Comparison of ENCODE assay signal across 10 cellular contexts in the genomic region with DNA sequence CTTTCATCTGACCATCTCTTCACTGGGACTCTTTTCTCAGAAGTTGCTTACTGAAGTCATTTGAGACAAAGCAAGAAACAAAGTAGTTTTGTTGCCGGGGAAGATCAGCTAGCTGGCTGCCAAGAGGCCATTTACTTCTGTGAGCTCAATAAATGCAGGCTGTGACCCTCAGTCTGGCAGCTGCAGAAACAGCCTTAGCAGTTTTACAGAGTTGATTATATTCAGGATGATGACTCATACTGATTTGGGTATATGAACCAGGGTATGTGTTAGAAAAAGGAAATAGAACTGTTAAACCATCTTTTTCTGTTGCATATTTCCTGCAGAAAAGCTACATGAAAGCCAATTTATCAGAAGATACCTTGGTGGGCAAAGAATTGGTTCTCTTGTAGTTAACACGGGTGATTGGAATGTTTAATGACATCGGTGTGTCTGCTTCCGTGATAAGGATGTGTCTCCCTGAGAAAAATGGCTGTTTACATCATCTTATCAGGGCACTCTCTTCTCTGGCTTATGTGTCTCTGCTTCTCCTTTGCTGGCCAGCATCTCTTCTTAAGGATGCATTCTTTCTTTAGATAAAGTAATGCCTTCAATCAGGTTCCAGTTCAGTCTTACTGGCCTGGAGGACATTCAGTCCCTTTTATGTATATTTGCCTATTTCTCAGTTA. TPM values are rescaled to one million over a fixed set of nuclear protein-coding genes. Genes with fewer than 3 reads are reported as not detected.
DNase-seq lines count a peak whose midpoint lies in the region; ATAC-seq and TF ChIP-seq lines count a peak whose summit lies in the region.
"Had no signal": no experiment of that assay in that cellular context is flagged by ENCODE, and none has a peak within 500 bp of the region (broad histone marks: within the 10 kb centered on the region; RNA-seq: fewer than 3 reads in every experiment).

No MANE protein-coding gene starts in this region.

- H3K4me3 ChIP-seq in AG10803 (ENCODE audit: low read length) (no peak overlapping the region), cardiac fibroblast (replicated peaks in 1 of 2; ENCODE audit: low read depth in 2 of 2, low read length in 2 of 2) (no peak overlapping the region)

- TF ChIP-seq CTCF in AG10803 (conservative IDR thresholded peaks at IDR 0.05; ENCODE audit: low read length) = no peak
- TF ChIP-seq CTCF in cardiac fibroblast (IDR thresholded peaks at IDR 0.05; ENCODE audit: low read depth, low read length) = no peak
- TF ChIP-seq CTCF in nephron (IDR thresholded peaks at IDR 0.05; ENCODE audit: unreplicated experiment in 3 of 3) = no peak

- DNase-seq in AG10803 (ENCODE audit: low read depth) (peak; percentile 41), Kasumi-1 (lab: John Stamatoyannopoulos, UW) (peak; percentile 55 to 66), cardiac fibroblast (ENCODE audit: low read depth in 2 of 2) (peak; percentile 51 to 83), D341Med (ENCODE audit: low spot score) (no peak), T-helper 17 cell (no peak)
- DNase-seq in activated naive CD4-positive, alpha-beta T cell treated with anti-CD3 and anti-CD28 coated beads, Interleukin-2, amount 50 U/mL, for 72 hours (ENCODE audit: low spot score in 2 of 2) = no peak
- DNase-seq: activated gamma-delta T cell, T-cell had no signal

- H3K27me3 Mint-ChIP-seq in nephron (ENCODE audit: low read depth) = no peaks in the 10 kb centered on the region
- H3K27me3 Mint-ChIP-seq in T-helper 17 cell = no peaks in the 10 kb centered on the region
- H3K27me3 Mint-ChIP-seq: T-cell had no signal

- H3K27ac Mint-ChIP-seq in nephron = peak overlapping the region; percentile 50 to 80 (median 61)
- no peak overlapping the region for H3K27ac Mint-ChIP-seq in activated naive CD4-positive, alpha-beta T cell treated with anti-CD3 and anti-CD28 coated beads, Interleukin-2, amount 50 U/mL, for 72 hours
- H3K27ac Mint-ChIP-seq in T-helper 17 cell = no peak overlapping the region
- H3K27ac Mint-ChIP-seq: T-cell had no signal

- H3K4me1 Mint-ChIP-seq in nephron = peaks cover 37% of the 10 kb centered on the region
- no peaks in the 10 kb centered on the region for H3K4me1 Mint-ChIP-seq in T-helper 17 cell
- H3K4me1 Mint-ChIP-seq: T-cell had no signal

- peaks cover 3% of the 10 kb centered on the region for H3K9me3 Mint-ChIP-seq in nephron
- peaks cover 0 to 4% of the 10 kb centered on the region in 2 donors for H3K9me3 Mint-ChIP-seq in activated naive CD4-positive, alpha-beta T cell treated with anti-CD3 and anti-CD28 coated beads, Interleukin-2, amount 50 U/mL, for 72 hours

- no peaks in the 10 kb centered on the region for H3K9me3 ChIP-seq in T-helper 17 cell (ENCODE audit: control insufficient read depth, low read length, poor library complexity, severe bottlenecking)

- no peak for ATAC-seq in HG02623 (IDR thresholded peaks at IDR 0.05; ENCODE audit: unreplicated experiment)
- ATAC-seq in activated naive CD4-positive, alpha-beta T cell treated with anti-CD3 and anti-CD28 coated beads, Interleukin-2, amount 50 U/mL, for 72 hours = no peak
- ATAC-seq in T-helper 17 cell = no peak
- ATAC-seq: T-cell had no signal

- H3K4me3 Mint-ChIP-seq in nephron = no peak overlapping the region
- H3K4me3 Mint-ChIP-seq in T-helper 17 cell = no peak overlapping the region
- H3K4me3 Mint-ChIP-seq: T-cell had no signal

- no peaks in the 10 kb centered on the region for H3K36me3 Mint-ChIP-seq in nephron (ENCODE audit: low read depth)
- H3K36me3 Mint-ChIP-seq in activated naive CD4-positive, alpha-beta T cell treated with anti-CD3 and anti-CD28 coated beads, Interleukin-2, amount 50 U/mL, for 72 hours = no peaks in the 10 kb centered on the region
- no peaks in the 10 kb centered on the region for H3K36me3 Mint-ChIP-seq in T-helper 17 cell (ENCODE audit: low read depth)
- H3K36me3 Mint-ChIP-seq: T-cell had no signal

RNA-seq across cellular contexts. Expression of a gene that starts 18.5 kb away (rescaled TPM):
- not detected for total RNA-seq in activated naive CD4-positive, alpha-beta T cell treated with anti-CD3 and anti-CD28 coated beads, Interleukin-2, amount 50 U/mL, for 72 hours
- total RNA-seq in T-helper 17 cell = not detected
- total RNA-seq: T-cell had no signal

RNA-seq across cellular contexts. Expression of a gene that starts 28.2 kb away (rescaled TPM):
- total RNA-seq in activated naive CD4-positive, alpha-beta T cell treated with anti-CD3 and anti-CD28 coated beads, Interleukin-2, amount 50 U/mL, for 72 hours = not detected
- not detected for total RNA-seq in T-helper 17 cell
- total RNA-seq: T-cell had no signal

Comparison
In these comparisons a context has a peak if more than half of its experiments do, and no peak if none do; other contexts are left out.
1. DNase-seq: peak in AG10803 (single experiment), Kasumi-1 (2 of 2) and cardiac fibroblast (2 of 2); none in D341Med (single experiment), activated naive CD4-positive, alpha-beta T cell treated with anti-CD3 and anti-CD28 coated beads, Interleukin-2, amount 50 U/mL, for 72 hours (0 of 2) and T-helper 17 cell (0 of 3).
2. H3K27ac Mint-ChIP-seq: peak in nephron (3 of 3); none in activated naive CD4-positive, alpha-beta T cell treated with anti-CD3 and anti-CD28 coated beads, Interleukin-2, amount 50 U/mL, for 72 hours (0 of 2) and T-helper 17 cell (single experiment).